1 cellular context compared by ENCODE assay signal in the genomic region with DNA sequence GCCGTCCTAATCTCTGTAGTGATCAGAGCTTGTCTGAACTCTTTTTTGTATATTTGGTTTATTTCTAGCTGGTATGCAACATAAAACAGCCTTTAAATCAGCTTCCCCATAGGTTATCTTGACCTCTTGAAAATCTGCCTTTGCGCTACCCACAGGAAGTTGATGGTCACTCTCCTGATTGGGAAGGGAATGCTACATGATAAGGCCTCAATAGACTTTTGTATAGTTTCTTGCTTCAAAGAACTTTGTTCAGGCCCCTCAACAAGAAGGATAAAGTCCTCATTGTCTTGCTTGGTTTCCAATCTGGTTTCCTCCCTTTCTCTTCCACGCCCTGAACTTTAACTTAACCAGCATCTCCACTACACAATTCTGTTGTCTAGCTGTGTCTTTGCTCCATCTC.
TF ChIP-seq lines count a peak whose summit lies in the region.

No MANE protein-coding gene starts in this region.

TF ChIP-seq in HepG2, 621 proteins besides CTCF, POLR2A, EP300 and RAD21 (continued from another document and continues in another):
- TF ChIP-seq, protein P1, sequence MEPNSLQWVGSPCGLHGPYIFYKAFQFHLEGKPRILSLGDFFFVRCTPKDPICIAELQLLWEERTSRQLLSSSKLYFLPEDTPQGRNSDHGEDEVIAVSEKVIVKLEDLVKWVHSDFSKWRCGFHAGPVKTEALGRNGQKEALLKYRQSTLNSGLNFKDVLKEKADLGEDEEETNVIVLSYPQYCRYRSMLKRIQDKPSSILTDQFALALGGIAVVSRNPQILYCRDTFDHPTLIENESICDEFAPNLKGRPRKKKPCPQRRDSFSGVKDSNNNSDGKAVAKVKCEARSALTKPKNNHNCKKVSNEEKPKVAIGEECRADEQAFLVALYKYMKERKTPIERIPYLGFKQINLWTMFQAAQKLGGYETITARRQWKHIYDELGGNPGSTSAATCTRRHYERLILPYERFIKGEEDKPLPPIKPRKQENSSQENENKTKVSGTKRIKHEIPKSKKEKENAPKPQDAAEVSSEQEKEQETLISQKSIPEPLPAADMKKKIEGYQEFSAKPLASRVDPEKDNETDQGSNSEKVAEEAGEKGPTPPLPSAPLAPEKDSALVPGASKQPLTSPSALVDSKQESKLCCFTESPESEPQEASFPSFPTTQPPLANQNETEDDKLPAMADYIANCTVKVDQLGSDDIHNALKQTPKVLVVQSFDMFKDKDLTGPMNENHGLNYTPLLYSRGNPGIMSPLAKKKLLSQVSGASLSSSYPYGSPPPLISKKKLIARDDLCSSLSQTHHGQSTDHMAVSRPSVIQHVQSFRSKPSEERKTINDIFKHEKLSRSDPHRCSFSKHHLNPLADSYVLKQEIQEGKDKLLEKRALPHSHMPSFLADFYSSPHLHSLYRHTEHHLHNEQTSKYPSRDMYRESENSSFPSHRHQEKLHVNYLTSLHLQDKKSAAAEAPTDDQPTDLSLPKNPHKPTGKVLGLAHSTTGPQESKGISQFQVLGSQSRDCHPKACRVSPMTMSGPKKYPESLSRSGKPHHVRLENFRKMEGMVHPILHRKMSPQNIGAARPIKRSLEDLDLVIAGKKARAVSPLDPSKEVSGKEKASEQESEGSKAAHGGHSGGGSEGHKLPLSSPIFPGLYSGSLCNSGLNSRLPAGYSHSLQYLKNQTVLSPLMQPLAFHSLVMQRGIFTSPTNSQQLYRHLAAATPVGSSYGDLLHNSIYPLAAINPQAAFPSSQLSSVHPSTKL (CRISPR knock-in tag; IDR thresholded peaks at IDR 0.05): 0 out of 2 replicates have a peak, but pooled peaks have one; percentile 19
- TF ChIP-seq, protein P2, sequence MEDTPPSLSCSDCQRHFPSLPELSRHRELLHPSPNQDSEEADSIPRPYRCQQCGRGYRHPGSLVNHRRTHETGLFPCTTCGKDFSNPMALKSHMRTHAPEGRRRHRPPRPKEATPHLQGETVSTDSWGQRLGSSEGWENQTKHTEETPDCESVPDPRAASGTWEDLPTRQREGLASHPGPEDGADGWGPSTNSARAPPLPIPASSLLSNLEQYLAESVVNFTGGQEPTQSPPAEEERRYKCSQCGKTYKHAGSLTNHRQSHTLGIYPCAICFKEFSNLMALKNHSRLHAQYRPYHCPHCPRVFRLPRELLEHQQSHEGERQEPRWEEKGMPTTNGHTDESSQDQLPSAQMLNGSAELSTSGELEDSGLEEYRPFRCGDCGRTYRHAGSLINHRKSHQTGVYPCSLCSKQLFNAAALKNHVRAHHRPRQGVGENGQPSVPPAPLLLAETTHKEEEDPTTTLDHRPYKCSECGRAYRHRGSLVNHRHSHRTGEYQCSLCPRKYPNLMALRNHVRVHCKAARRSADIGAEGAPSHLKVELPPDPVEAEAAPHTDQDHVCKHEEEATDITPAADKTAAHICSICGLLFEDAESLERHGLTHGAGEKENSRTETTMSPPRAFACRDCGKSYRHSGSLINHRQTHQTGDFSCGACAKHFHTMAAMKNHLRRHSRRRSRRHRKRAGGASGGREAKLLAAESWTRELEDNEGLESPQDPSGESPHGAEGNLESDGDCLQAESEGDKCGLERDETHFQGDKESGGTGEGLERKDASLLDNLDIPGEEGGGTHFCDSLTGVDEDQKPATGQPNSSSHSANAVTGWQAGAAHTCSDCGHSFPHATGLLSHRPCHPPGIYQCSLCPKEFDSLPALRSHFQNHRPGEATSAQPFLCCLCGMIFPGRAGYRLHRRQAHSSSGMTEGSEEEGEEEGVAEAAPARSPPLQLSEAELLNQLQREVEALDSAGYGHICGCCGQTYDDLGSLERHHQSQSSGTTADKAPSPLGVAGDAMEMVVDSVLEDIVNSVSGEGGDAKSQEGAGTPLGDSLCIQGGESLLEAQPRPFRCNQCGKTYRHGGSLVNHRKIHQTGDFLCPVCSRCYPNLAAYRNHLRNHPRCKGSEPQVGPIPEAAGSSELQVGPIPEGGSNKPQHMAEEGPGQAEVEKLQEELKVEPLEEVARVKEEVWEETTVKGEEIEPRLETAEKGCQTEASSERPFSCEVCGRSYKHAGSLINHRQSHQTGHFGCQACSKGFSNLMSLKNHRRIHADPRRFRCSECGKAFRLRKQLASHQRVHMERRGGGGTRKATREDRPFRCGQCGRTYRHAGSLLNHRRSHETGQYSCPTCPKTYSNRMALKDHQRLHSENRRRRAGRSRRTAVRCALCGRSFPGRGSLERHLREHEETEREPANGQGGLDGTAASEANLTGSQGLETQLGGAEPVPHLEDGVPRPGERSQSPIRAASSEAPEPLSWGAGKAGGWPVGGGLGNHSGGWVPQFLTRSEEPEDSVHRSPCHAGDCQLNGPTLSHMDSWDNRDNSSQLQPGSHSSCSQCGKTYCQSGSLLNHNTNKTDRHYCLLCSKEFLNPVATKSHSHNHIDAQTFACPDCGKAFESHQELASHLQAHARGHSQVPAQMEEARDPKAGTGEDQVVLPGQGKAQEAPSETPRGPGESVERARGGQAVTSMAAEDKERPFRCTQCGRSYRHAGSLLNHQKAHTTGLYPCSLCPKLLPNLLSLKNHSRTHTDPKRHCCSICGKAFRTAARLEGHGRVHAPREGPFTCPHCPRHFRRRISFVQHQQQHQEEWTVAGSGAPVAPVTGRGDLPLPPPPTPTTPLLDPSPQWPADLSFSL (CRISPR knock-in tag; IDR thresholded peaks at IDR 0.05): 0 out of 2 replicates have a peak, but pooled peaks have one; percentile 34
- TF ChIP-seq FOXP1 (IDR thresholded peaks at IDR 0.05): no peak
- TF ChIP-seq FOXP1 (CRISPR knock-in tag; IDR thresholded peaks at IDR 0.05): no peak
- no peak for TF ChIP-seq ZNF557 (CRISPR knock-in tag; IDR thresholded peaks at IDR 0.05)
- no peak for TF ChIP-seq PHF8 (CRISPR knock-in tag; IDR thresholded peaks at IDR 0.05)
- TF ChIP-seq, protein P3, sequence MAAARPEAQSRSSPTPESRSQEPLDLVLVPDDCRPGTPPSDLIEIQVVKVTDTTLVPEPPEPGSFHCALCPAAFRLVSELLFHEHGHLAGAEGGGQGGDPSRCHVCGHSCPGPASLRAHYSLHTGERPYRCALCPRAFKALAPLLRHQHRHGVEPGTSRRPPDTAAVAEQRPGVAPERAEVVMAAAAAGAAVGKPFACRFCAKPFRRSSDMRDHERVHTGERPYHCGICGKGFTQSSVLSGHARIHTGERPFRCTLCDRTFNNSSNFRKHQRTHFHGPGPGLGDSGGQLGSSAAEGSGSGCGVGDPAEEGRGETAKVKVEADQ (CRISPR knock-in tag; IDR thresholded peaks at IDR 0.05; ENCODE audit: borderline replicate concordance): no peak
- TF ChIP-seq, protein P4, sequence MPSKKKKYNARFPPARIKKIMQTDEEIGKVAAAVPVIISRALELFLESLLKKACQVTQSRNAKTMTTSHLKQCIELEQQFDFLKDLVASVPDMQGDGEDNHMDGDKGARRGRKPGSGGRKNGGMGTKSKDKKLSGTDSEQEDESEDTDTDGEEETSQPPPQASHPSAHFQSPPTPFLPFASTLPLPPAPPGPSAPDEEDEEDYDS (CRISPR knock-in tag; IDR thresholded peaks at IDR 0.05): no peak
- peak; percentile 17; the same call in 1 of the 2 replicates for TF ChIP-seq SOX5 (CRISPR knock-in tag; IDR thresholded peaks at IDR 0.05; ENCODE audit: borderline replicate concordance)
- no peak for TF ChIP-seq RBM22 (optimal IDR thresholded peaks at IDR 0.05; ENCODE audit: low read length)
- no peak for TF ChIP-seq ZBTB38 (CRISPR knock-in tag; IDR thresholded peaks at IDR 0.05)
- TF ChIP-seq CBX2 (IDR thresholded peaks at IDR 0.05; ENCODE audit: low read depth, low read length): no peak
- TF ChIP-seq CBX2 (CRISPR knock-in tag; IDR thresholded peaks at IDR 0.05; ENCODE audit: low read depth): no peak
- no peak for TF ChIP-seq ZNF749 (CRISPR knock-in tag; IDR thresholded peaks at IDR 0.05; ENCODE audit: borderline replicate concordance)
- TF ChIP-seq, protein P5, sequence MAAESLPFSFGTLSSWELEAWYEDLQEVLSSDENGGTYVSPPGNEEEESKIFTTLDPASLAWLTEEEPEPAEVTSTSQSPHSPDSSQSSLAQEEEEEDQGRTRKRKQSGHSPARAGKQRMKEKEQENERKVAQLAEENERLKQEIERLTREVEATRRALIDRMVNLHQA (CRISPR knock-in tag; IDR thresholded peaks at IDR 0.05): no peak
- no peak for TF ChIP-seq HCFC1 (IDR thresholded peaks at IDR 0.05; ENCODE audit: low read depth, low read length)
- TF ChIP-seq ZIK1 (CRISPR knock-in tag; IDR thresholded peaks at IDR 0.05; ENCODE audit: borderline replicate concordance, low read depth): no peak
- peak; percentile 71 for TF ChIP-seq ISL2 (CRISPR knock-in tag; IDR thresholded peaks at IDR 0.05)
- TF ChIP-seq HMG20A (CRISPR knock-in tag; IDR thresholded peaks at IDR 0.05; ENCODE audit: borderline replicate concordance): peak; percentile 55; the same call in 1 of the 2 replicates
- TF ChIP-seq POGZ (CRISPR knock-in tag; IDR thresholded peaks at IDR 0.05): 0 out of 2 replicates have a peak, but pooled peaks have one; percentile 21
- no peak for TF ChIP-seq POLR2AphosphoS5 (IDR thresholded peaks at IDR 0.05; ENCODE audit: low read depth, low read length)
- TF ChIP-seq ZFP36L1 (CRISPR knock-in tag; IDR thresholded peaks at IDR 0.05): no peak
- TF ChIP-seq ZNF564 (CRISPR knock-in tag; IDR thresholded peaks at IDR 0.05): no peak
- TF ChIP-seq, protein P6, sequence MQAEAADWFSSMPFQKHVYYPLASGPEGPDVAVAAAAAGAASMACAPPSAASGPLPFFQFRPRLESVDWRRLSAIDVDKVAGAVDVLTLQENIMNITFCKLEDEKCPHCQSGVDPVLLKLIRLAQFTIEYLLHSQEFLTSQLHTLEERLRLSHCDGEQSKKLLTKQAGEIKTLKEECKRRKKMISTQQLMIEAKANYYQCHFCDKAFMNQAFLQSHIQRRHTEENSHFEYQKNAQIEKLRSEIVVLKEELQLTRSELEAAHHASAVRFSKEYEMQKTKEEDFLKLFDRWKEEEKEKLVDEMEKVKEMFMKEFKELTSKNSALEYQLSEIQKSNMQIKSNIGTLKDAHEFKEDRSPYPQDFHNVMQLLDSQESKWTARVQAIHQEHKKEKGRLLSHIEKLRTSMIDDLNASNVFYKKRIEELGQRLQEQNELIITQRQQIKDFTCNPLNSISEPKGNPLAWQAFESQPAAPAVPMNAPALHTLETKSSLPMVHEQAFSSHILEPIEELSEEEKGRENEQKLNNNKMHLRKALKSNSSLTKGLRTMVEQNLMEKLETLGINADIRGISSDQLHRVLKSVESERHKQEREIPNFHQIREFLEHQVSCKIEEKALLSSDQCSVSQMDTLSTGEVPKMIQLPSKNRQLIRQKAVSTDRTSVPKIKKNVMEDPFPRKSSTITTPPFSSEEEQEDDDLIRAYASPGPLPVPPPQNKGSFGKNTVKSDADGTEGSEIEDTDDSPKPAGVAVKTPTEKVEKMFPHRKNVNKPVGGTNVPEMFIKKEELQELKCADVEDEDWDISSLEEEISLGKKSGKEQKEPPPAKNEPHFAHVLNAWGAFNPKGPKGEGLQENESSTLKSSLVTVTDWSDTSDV (CRISPR knock-in tag; IDR thresholded peaks at IDR 0.05): no peak
- TF ChIP-seq SP140L (CRISPR knock-in tag; IDR thresholded peaks at IDR 0.05; ENCODE audit: borderline replicate concordance): no peak
- no peak for TF ChIP-seq ZNF850 (CRISPR knock-in tag; conservative IDR thresholded peaks at IDR 0.05)
- peak; percentile 51; the same call in 1 of the 2 replicates for TF ChIP-seq GATA4 (IDR thresholded peaks at IDR 0.05; ENCODE audit: borderline replicate concordance, low read depth)
- TF ChIP-seq, protein P7, sequence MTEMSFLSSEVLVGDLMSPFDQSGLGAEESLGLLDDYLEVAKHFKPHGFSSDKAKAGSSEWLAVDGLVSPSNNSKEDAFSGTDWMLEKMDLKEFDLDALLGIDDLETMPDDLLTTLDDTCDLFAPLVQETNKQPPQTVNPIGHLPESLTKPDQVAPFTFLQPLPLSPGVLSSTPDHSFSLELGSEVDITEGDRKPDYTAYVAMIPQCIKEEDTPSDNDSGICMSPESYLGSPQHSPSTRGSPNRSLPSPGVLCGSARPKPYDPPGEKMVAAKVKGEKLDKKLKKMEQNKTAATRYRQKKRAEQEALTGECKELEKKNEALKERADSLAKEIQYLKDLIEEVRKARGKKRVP (CRISPR knock-in tag; IDR thresholded peaks at IDR 0.05): no peak
- TF ChIP-seq, protein P8, sequence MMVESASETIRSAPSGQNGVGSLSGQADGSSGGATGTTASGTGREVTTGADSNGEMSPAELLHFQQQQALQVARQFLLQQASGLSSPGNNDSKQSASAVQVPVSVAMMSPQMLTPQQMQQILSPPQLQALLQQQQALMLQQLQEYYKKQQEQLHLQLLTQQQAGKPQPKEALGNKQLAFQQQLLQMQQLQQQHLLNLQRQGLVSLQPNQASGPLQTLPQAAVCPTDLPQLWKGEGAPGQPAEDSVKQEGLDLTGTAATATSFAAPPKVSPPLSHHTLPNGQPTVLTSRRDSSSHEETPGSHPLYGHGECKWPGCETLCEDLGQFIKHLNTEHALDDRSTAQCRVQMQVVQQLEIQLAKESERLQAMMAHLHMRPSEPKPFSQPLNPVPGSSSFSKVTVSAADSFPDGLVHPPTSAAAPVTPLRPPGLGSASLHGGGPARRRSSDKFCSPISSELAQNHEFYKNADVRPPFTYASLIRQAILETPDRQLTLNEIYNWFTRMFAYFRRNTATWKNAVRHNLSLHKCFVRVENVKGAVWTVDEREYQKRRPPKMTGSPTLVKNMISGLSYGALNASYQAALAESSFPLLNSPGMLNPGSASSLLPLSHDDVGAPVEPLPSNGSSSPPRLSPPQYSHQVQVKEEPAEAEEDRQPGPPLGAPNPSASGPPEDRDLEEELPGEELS (CRISPR knock-in tag; IDR thresholded peaks at IDR 0.05): 0 out of 2 replicates have a peak, but pooled peaks have one; percentile 37
- TF ChIP-seq TCF7 (IDR thresholded peaks at IDR 0.05; ENCODE audit: low read depth): peak; percentile 51; the same call in 1 of the 2 replicates
- TF ChIP-seq TOPORS (CRISPR knock-in tag; IDR thresholded peaks at IDR 0.05): no peak
- no peak for TF ChIP-seq HNF4G (IDR thresholded peaks at IDR 0.05; ENCODE audit: borderline replicate concordance, low read depth, low read length)
- TF ChIP-seq HNF4G (CRISPR knock-in tag; IDR thresholded peaks at IDR 0.05; ENCODE audit: borderline replicate concordance, low read depth): no peak
- TF ChIP-seq, protein P9, sequence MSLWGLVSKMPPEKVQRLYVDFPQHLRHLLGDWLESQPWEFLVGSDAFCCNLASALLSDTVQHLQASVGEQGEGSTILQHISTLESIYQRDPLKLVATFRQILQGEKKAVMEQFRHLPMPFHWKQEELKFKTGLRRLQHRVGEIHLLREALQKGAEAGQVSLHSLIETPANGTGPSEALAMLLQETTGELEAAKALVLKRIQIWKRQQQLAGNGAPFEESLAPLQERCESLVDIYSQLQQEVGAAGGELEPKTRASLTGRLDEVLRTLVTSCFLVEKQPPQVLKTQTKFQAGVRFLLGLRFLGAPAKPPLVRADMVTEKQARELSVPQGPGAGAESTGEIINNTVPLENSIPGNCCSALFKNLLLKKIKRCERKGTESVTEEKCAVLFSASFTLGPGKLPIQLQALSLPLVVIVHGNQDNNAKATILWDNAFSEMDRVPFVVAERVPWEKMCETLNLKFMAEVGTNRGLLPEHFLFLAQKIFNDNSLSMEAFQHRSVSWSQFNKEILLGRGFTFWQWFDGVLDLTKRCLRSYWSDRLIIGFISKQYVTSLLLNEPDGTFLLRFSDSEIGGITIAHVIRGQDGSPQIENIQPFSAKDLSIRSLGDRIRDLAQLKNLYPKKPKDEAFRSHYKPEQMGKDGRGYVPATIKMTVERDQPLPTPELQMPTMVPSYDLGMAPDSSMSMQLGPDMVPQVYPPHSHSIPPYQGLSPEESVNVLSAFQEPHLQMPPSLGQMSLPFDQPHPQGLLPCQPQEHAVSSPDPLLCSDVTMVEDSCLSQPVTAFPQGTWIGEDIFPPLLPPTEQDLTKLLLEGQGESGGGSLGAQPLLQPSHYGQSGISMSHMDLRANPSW (CRISPR knock-in tag; IDR thresholded peaks at IDR 0.05; ENCODE audit: borderline replicate concordance): no peak
- no peak for TF ChIP-seq SOX13 (IDR thresholded peaks at IDR 0.05)
- peak in 1 of 2 experiments; percentile 72; a peak in 2 of 4 replicates for TF ChIP-seq SOX13 (CRISPR knock-in tag; conservative IDR thresholded peaks at IDR 0.05 in 1 of 2, IDR thresholded peaks at IDR 0.05 in 1 of 2)
- peak; percentile 67; the same call in 1 of the 2 replicates for TF ChIP-seq NCOA2 (CRISPR knock-in tag; IDR thresholded peaks at IDR 0.05)
